8 cellular contexts compared by ENCODE assay signal in the genomic region with DNA sequence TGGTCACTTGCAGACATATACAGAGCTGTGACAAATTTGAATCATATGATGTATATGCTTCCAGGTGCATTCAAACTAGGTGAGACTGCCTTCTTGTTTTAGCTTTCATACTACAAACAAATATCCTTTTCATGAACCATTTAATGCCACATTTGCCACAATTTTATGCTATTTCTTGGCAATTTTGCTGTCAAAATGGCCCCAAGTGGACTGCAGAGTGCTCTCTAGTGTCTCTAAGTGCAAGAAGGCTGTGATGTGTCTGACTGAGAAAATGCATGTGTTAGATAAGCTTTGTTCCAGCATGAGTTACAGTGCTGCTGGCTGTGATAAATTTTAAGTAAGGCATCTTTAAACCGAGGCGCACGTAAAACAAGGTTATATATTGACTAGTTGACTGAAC. TPM values are rescaled to one million over a fixed set of nuclear protein-coding genes. Genes with fewer than 3 reads are reported as not detected.
"Had no signal": no experiment of that assay in that cellular context is flagged by ENCODE, and none has a peak within 500 bp of the region (broad histone marks: within the 10 kb centered on the region; RNA-seq: fewer than 3 reads in every experiment).

No MANE protein-coding gene starts in this region.

- FAIRE-seq: G401.6, GM12878, GM12891, GM12892, GM18507, GM19239 had no signal

- DNase-seq: GDM1, GF-D8 had no signal

- H3K4me3 ChIP-seq: GM12878 had no signal

RNA-seq across cellular contexts. Expression of gene CDH13, which starts 38.3 kb away (rescaled TPM):
- total RNA-seq: GM12878 had no signal
